1 cellular context compared by ENCODE assay signal in the genomic region with DNA sequence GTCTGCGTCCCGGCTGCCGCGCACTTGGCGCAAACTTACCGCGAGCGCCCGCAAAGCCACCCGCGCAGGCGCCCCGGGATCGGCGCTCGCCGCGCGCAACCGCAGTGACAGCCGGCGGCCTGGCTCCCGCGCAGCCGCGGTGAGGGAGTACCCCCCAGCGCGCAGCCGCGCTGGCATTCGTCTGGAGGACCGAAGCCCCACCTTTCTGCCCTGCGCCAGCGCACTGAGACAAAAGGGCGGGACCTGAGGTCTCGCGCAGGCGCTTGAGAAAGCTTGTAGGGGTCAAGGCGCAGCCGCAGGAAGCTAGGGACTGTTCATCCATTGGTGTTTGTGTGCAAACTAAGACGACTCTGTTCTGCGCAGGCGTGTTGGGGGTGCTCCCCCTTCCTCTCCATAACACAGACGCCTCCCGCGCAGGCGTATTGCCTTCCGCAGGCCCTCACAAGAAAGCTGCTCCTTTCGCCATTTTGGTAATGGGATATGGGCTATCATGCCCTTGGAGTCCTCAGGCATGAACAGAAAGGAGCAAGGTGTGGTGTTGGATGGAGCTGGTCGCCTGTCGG.
A peak's percentile ranks its signal among the peaks of the same experiment; 100 is the strongest.
TF ChIP-seq lines count a peak whose summit lies in the region.

TSS of gene PHF12 (minus strand) at position 91 of the 563 bp plus-strand sequence. CDS start 558 bp downstream, outside the sequence.

TF ChIP-seq in HepG2, 621 proteins besides CTCF, POLR2A, EP300 and RAD21 (continued from another document and continues in another):
- no peak for TF ChIP-seq PBX3 (CRISPR knock-in tag; IDR thresholded peaks at IDR 0.05; ENCODE audit: borderline replicate concordance)
- peak; percentile 96; the same call in 1 of the 2 replicates for TF ChIP-seq THAP9 (CRISPR knock-in tag; IDR thresholded peaks at IDR 0.05; ENCODE audit: borderline replicate concordance)
- TF ChIP-seq FOXK1 (CRISPR knock-in tag; IDR thresholded peaks at IDR 0.05; ENCODE audit: borderline replicate concordance, low read depth), result peak; percentile 41; the same call in 1 of the 2 replicates
- no peak for TF ChIP-seq GABPA (IDR thresholded peaks at IDR 0.05; ENCODE audit: low read depth, low read length)
- peak; percentile 43 for TF ChIP-seq GABPA (CRISPR knock-in tag; IDR thresholded peaks at IDR 0.05; ENCODE audit: low read depth)
- 0 out of 2 replicates have a peak, but pooled peaks have one; percentile 76 for TF ChIP-seq ZNF546 (CRISPR knock-in tag; conservative IDR thresholded peaks at IDR 0.05)
- 0 out of 2 replicates have a peak, but pooled peaks have one; percentile 34 for TF ChIP-seq HOXD1 (CRISPR knock-in tag; IDR thresholded peaks at IDR 0.05)
- 0 out of 2 replicates have a peak, but pooled peaks have one; percentile 30 for TF ChIP-seq CREB3 (CRISPR knock-in tag; IDR thresholded peaks at IDR 0.05)
- TF ChIP-seq ZNF713 (CRISPR knock-in tag; IDR thresholded peaks at IDR 0.05), result 0 out of 2 replicates have a peak, but pooled peaks have one; percentile 18
- peak; percentile 99 for TF ChIP-seq NAIF1 (CRISPR knock-in tag; IDR thresholded peaks at IDR 0.05; ENCODE audit: borderline replicate concordance)
- peak; percentile 77 for TF ChIP-seq DMAP1 (CRISPR knock-in tag; IDR thresholded peaks at IDR 0.05)
- peak; percentile 87 for TF ChIP-seq ZNF275 (CRISPR knock-in tag; IDR thresholded peaks at IDR 0.05; ENCODE audit: borderline replicate concordance)
- no peak for TF ChIP-seq DPF2 (CRISPR knock-in tag; IDR thresholded peaks at IDR 0.05; ENCODE audit: borderline replicate concordance, low read depth)
- no peak for TF ChIP-seq TEAD2 (CRISPR knock-in tag; IDR thresholded peaks at IDR 0.05)
- peak; percentile 96; the same call in 1 of the 2 replicates for TF ChIP-seq ZNF644 (CRISPR knock-in tag; IDR thresholded peaks at IDR 0.05; ENCODE audit: low read depth)
- 0 out of 2 replicates have a peak, but pooled peaks have one; percentile 35 for TF ChIP-seq DR1 (CRISPR knock-in tag; IDR thresholded peaks at IDR 0.05)
- peak; percentile 46; the same call in 1 of the 2 replicates for TF ChIP-seq ARID4A (CRISPR knock-in tag; IDR thresholded peaks at IDR 0.05; ENCODE audit: borderline replicate concordance)
- no peak for TF ChIP-seq NBN (conservative IDR thresholded peaks at IDR 0.05)
- peak; percentile 56; the same call in 1 of the 2 replicates for TF ChIP-seq POLR2AphosphoS5 (IDR thresholded peaks at IDR 0.05; ENCODE audit: low read depth, low read length)
- TF ChIP-seq HOXA3 (CRISPR knock-in tag; IDR thresholded peaks at IDR 0.05), result peak; percentile 64; the same call in 1 of the 2 replicates
- TF ChIP-seq FOXJ3 (CRISPR knock-in tag; IDR thresholded peaks at IDR 0.05; ENCODE audit: borderline replicate concordance), result no peak
- TF ChIP-seq NR2C2 (CRISPR knock-in tag; IDR thresholded peaks at IDR 0.05; ENCODE audit: borderline replicate concordance), result no peak
- peak; percentile 100 for TF ChIP-seq HNRNPLL (IDR thresholded peaks at IDR 0.05; ENCODE audit: low read depth, low read length, poor library complexity, severe bottlenecking)
- no peak for TF ChIP-seq ZFP1 (CRISPR knock-in tag; IDR thresholded peaks at IDR 0.05)
- TF ChIP-seq RARA (CRISPR knock-in tag; IDR thresholded peaks at IDR 0.05), result 0 out of 2 replicates have a peak, but pooled peaks have one; percentile 11
- 0 out of 2 replicates have a peak, but pooled peaks have one; percentile 48 for TF ChIP-seq ZNF138 (CRISPR knock-in tag; IDR thresholded peaks at IDR 0.05; ENCODE audit: low read depth)
- no peak for TF ChIP-seq PTBP1 (IDR thresholded peaks at IDR 0.05; ENCODE audit: low read depth, low read length, poor library complexity, severe bottlenecking)
- no peak for TF ChIP-seq ZNF530 (CRISPR knock-in tag; IDR thresholded peaks at IDR 0.05; ENCODE audit: low read depth)
- TF ChIP-seq ZNF740 (CRISPR knock-in tag; IDR thresholded peaks at IDR 0.05), result peak; percentile 67; the same call in 1 of the 2 replicates
- TF ChIP-seq FIP1L1 (IDR thresholded peaks at IDR 0.05; ENCODE audit: borderline replicate concordance, insufficient read depth, low read depth, low read length), result peak; percentile 93; the same call in 1 of the 2 replicates
- peak; percentile 67; the same call in 1 of the 2 replicates for TF ChIP-seq MED13 (CRISPR knock-in tag; IDR thresholded peaks at IDR 0.05)
- peak; percentile 85; the same call in 1 of the 2 replicates for TF ChIP-seq SIX1 (CRISPR knock-in tag; IDR thresholded peaks at IDR 0.05; ENCODE audit: borderline replicate concordance)
- peak; percentile 100 for TF ChIP-seq MYPOP (CRISPR knock-in tag; IDR thresholded peaks at IDR 0.05)
- TF ChIP-seq SIX4 (CRISPR knock-in tag; IDR thresholded peaks at IDR 0.05), result peak; percentile 22; the same call in 1 of the 2 replicates
- TF ChIP-seq, protein P1, sequence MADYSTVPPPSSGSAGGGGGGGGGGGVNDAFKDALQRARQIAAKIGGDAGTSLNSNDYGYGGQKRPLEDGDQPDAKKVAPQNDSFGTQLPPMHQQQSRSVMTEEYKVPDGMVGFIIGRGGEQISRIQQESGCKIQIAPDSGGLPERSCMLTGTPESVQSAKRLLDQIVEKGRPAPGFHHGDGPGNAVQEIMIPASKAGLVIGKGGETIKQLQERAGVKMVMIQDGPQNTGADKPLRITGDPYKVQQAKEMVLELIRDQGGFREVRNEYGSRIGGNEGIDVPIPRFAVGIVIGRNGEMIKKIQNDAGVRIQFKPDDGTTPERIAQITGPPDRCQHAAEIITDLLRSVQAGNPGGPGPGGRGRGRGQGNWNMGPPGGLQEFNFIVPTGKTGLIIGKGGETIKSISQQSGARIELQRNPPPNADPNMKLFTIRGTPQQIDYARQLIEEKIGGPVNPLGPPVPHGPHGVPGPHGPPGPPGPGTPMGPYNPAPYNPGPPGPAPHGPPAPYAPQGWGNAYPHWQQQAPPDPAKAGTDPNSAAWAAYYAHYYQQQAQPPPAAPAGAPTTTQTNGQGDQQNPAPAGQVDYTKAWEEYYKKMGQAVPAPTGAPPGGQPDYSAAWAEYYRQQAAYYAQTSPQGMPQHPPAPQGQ (CRISPR knock-in tag; IDR thresholded peaks at IDR 0.05; ENCODE audit: borderline replicate concordance), result no peak
- peak; percentile 82 for TF ChIP-seq ZFX (CRISPR knock-in tag; IDR thresholded peaks at IDR 0.05; ENCODE audit: low read depth)
- peak; percentile 62 for TF ChIP-seq NFYC (CRISPR knock-in tag; IDR thresholded peaks at IDR 0.05)
- 0 out of 2 replicates have a peak, but pooled peaks have one; percentile 40 for TF ChIP-seq NKX3-1 (CRISPR knock-in tag; IDR thresholded peaks at IDR 0.05)
- TF ChIP-seq, protein P2, sequence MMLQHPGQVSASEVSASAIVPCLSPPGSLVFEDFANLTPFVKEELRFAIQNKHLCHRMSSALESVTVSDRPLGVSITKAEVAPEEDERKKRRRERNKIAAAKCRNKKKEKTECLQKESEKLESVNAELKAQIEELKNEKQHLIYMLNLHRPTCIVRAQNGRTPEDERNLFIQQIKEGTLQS (CRISPR knock-in tag; IDR thresholded peaks at IDR 0.05), result no peak
- 0 out of 2 replicates have a peak, but pooled peaks have one; percentile 57 for TF ChIP-seq BRCA1 (CRISPR knock-in tag; IDR thresholded peaks at IDR 0.05)
- peak; percentile 73; the same call in 1 of the 2 replicates for TF ChIP-seq ZNF232 (CRISPR knock-in tag; IDR thresholded peaks at IDR 0.05; ENCODE audit: borderline replicate concordance)
- no peak for TF ChIP-seq SP1 (IDR thresholded peaks at IDR 0.05)
- peak; percentile 28; the same call in 1 of the 2 replicates for TF ChIP-seq SP1 (CRISPR knock-in tag; IDR thresholded peaks at IDR 0.05)
- peak; percentile 75; the same call in 1 of the 2 replicates for TF ChIP-seq TAF1 (CRISPR knock-in tag; IDR thresholded peaks at IDR 0.05)
- peak; percentile 77; the same call in 1 of the 2 replicates for TF ChIP-seq SMAD1 (CRISPR knock-in tag; IDR thresholded peaks at IDR 0.05; ENCODE audit: borderline replicate concordance, low read depth)
- TF ChIP-seq MATR3 (CRISPR knock-in tag; IDR thresholded peaks at IDR 0.05), result no peak
- TF ChIP-seq, protein P3, sequence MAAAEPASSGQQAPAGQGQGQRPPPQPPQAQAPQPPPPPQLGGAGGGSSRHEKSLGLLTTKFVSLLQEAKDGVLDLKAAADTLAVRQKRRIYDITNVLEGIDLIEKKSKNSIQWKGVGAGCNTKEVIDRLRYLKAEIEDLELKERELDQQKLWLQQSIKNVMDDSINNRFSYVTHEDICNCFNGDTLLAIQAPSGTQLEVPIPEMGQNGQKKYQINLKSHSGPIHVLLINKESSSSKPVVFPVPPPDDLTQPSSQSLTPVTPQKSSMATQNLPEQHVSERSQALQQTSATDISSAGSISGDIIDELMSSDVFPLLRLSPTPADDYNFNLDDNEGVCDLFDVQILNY (CRISPR knock-in tag; conservative IDR thresholded peaks at IDR 0.05), result 0 out of 2 replicates have a peak, but pooled peaks have one; percentile 32
